Comparison of ENCODE assay signal across 11 cellular contexts in the genomic region with DNA sequence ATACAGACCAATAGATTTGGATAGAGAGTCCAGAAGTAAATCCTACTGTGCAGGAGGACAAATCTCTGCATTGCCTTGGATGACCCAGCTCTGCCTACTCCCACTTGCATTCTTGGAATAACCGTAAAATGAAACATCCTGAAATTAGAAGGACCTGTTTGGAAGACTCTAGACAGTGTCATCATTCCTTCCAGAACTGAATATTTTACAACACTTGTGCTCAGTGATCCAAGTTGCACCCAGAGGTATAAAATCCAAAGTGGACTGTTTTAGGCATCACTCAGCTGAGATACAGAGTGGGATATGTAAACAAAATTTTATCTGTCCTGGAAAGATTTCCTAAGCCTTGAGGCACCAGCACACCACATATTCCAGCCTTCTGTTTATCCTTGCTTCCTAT. TPM values are rescaled to one million over a fixed set of nuclear protein-coding genes. Genes with fewer than 3 reads are reported as not detected.
"Had no signal": no experiment of that assay in that cellular context is flagged by ENCODE, and none has a peak within 500 bp of the region (broad histone marks: within the 10 kb centered on the region; RNA-seq: fewer than 3 reads in every experiment).

No MANE protein-coding gene starts in this region.

- H3K4me1 Mint-ChIP-seq: IgD-negative memory B cell had no signal

- H3K9ac ChIP-seq: GM23248 had no signal

- H3K36me3 Mint-ChIP-seq: IgD-negative memory B cell had no signal

- H2AFZ ChIP-seq: GM23248 had no signal

- H3K27ac ChIP-seq: GM23248, HL-60 had no signal

- H3K4me3 Mint-ChIP-seq: HFFc6, IgD-negative memory B cell had no signal

- H3K27ac Mint-ChIP-seq: HFFc6, IgD-negative memory B cell had no signal

- H3K4me3 ChIP-seq: GM23248 had no signal

- DNase-seq: GM23248, GOT3, H7, HCEC 1CT, HFFc6, KBM-7 had no signal

RNA-seq across cellular contexts. Expression of a gene that starts 43.7 kb away (rescaled TPM):
- total RNA-seq: GM23248, H4, H7, HepG2, HFFc6, HT1080 had no signal
- polyA plus RNA-seq: GM23248, HepG2, IgD-negative memory B cell had no signal

RNA-seq across cellular contexts. Expression of a gene that starts 46.7 kb away (rescaled TPM):
- total RNA-seq: GM23248, H4, HepG2, HFFc6 had no signal
- polyA plus RNA-seq: GM23248, HepG2 had no signal
